In the genomic region with DNA sequence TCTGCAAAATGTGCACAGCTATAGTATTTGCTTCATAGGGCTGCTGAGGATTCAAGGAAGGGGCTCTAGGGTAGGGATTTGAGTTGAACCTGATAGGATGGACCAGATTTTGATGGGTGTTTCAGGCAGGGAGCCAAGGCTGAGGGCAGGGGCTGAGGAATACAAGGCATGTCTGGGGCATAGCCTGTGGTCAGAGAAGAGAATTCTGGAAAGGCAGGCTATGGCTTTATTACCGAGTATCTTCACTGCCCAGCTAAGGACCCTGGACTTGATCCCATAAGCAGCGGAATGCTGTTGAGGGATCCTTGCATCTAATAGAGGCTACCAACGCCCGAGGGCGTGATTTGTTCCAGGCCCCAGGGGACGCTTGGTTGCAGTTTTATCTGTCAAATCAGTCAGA, we compare ENCODE assay signal across 24 cellular contexts.
"Had no signal": no experiment of that assay in that cellular context is flagged by ENCODE, and none has a peak within 500 bp of the region (broad histone marks: within the 10 kb centered on the region; RNA-seq: fewer than 3 reads in every experiment).

No MANE protein-coding gene starts in this region.

- H3K27me3 Mint-ChIP-seq: stimulated activated memory B cell treated with anti-CD40 and anti-IgM and Interleukin-4, amounts not matched to agents 10 μg/mL and 1 μg/mL and 100 μg/mL, for 72 hours had no signal

- H3K27ac Mint-ChIP-seq: natural killer cell had no signal

- ATAC-seq: foreskin keratinocyte; gastroesophageal sphincter; left lung; natural killer cell; psoas muscle; right cardiac atrium; stimulated activated memory B cell treated with anti-CD40 and anti-IgM and Interleukin-4, amounts not matched to agents 10 μg/mL and 1 μg/mL and 100 μg/mL, for 72 hours; stimulated activated naive CD8-positive, alpha-beta T cell treated with anti-CD3 and anti-CD28 coated beads, Interleukin-15, Interleukin-2, amounts not matched to agents 100 U/mL and 50 U/mL, for 24 hours had no signal

- H3K27me3 ChIP-seq: esophagus muscularis mucosa, gastroesophageal sphincter, heart left ventricle, hepatocyte, left lung, ovary, sigmoid colon, spleen, transverse colon had no signal

- H3K4me1 ChIP-seq: foreskin keratinocyte, psoas muscle, spleen had no signal

- H3K36me3 ChIP-seq: esophagus muscularis mucosa, gastroesophageal sphincter, heart left ventricle, left lung, ovary, sigmoid colon, spleen, thoracic aorta, transverse colon had no signal

- H3K27ac ChIP-seq: esophagus muscularis mucosa, foreskin keratinocyte, heart left ventricle, hepatocyte, left lung, ovary, psoas muscle, skin epidermis, spleen, transverse colon had no signal

- H3K4me1 Mint-ChIP-seq: natural killer cell had no signal

- H3K9me3 ChIP-seq: esophagus muscularis mucosa, gastroesophageal sphincter, heart left ventricle, left lung, ovary, psoas muscle, sigmoid colon, spleen, thoracic aorta, transverse colon had no signal

- H3K9me3 Mint-ChIP-seq: natural killer cell; stimulated activated memory B cell treated with anti-CD40 and anti-IgM and Interleukin-4, amounts not matched to agents 10 μg/mL and 1 μg/mL and 100 μg/mL, for 72 hours had no signal

- H3K4me3 ChIP-seq: esophagus muscularis mucosa, gastroesophageal sphincter, heart left ventricle, hepatocyte, left lung, ovary, psoas muscle, sigmoid colon, skin epidermis, spleen, thoracic aorta, transverse colon had no signal

- H3K4me3 Mint-ChIP-seq: stimulated activated memory B cell treated with anti-CD40 and anti-IgM and Interleukin-4, amounts not matched to agents 10 μg/mL and 1 μg/mL and 100 μg/mL, for 72 hours had no signal

- DNase-seq: cerebellar nuclear complex; effector memory CD4-positive, alpha-beta T cell; foreskin keratinocyte; heart left ventricle; kidney; left lung; mesenchymal stem cell; natural killer cell; occipital lobe; ovary; posterior cingulate gyrus; psoas muscle; right cardiac atrium; sigmoid colon; spleen; stimulated activated CD4-positive, alpha-beta T cell treated with anti-CD3 and anti-CD28 coated beads, Interleukin-4, amount 100 ng/mL, for 4 hours; stimulated activated naive CD8-positive, alpha-beta T cell treated with anti-CD3 and anti-CD28 coated beads, Interleukin-15, Interleukin-2, amounts not matched to agents 100 U/mL and 50 U/mL, for 24 hours; transverse colon had no signal

- H3K36me3 Mint-ChIP-seq: natural killer cell; stimulated activated memory B cell treated with anti-CD40 and anti-IgM and Interleukin-4, amounts not matched to agents 10 μg/mL and 1 μg/mL and 100 μg/mL, for 72 hours had no signal
